Comparison of ENCODE assay signal across 11 cellular contexts in the genomic region with DNA sequence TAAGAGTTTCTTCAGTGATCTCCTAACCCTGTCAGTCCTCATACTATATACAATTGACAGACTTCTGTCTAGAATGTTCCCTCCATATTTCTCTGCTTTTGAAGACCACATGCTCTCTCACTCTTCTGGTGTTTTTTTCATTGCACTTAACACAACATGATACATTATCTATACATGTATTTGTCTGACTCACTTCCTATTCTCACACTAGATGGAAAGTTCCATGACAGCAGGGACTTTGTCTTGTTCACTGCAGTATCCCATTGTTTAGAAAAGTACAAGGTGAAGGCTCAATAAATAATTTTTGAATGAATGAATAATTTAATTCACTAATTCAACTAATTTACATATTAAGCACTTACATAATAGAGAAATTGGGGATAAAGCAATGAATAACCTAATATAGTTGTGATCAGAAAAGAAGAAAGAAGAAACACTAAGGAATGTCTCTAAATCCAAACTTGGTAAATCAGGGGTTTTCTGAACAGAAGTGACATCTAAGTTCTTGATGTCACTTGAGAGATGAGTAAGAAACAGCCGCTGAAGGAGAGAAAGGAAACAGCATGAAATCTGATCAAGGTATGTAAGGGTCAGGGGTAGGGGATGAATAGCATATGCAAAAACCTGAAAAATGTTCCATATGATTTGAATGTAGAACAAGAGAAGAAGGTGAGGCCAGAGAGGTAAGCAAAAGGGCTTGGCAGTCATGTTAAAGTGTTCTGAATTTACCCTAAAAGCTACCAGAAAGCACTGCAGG. TPM values are rescaled to one million over a fixed set of nuclear protein-coding genes. Genes with fewer than 3 reads are reported as not detected.
DNase-seq lines count a peak whose midpoint lies in the region; ATAC-seq and TF ChIP-seq lines count a peak whose summit lies in the region.
"Had no signal": no experiment of that assay in that cellular context is flagged by ENCODE, and none has a peak within 500 bp of the region (broad histone marks: within the 10 kb centered on the region; RNA-seq: fewer than 3 reads in every experiment).

No MANE protein-coding gene starts in this region.

- DNase-seq in GM13976 (ENCODE audit: low spot score) (peak; percentile 32), cardiac fibroblast (ENCODE audit: low read depth in 2 of 2) (peak; percentile 20 to 43), NCI-H2081 treated with DMSO at 0.1 percent for 48 hours (lab: John Stamatoyannopoulos, UW) (no peak), pons (ENCODE audit: low spot score) (no peak), Right ventricle myocardium inferior (ENCODE audit: missing footprints) (no peak)
- DNase-seq: COR-L47, NCI-H345 had no signal

- intact Hi-C loops in Right ventricle myocardium inferior (cut with DNase I), result no loop called here

- peak; percentile 68 for ATAC-seq in GM19372 (IDR thresholded peaks at IDR 0.05; ENCODE audit: low read depth, unreplicated experiment)
- peak; percentile 59 for ATAC-seq in HG03039 (IDR thresholded peaks at IDR 0.05; ENCODE audit: unreplicated experiment)
- ATAC-seq in HG03521 (IDR thresholded peaks at IDR 0.05; ENCODE audit: unreplicated experiment), result no peak
- no peak for ATAC-seq in Right ventricle myocardium inferior

- no peak for TF ChIP-seq CTCF in GM13976 (IDR thresholded peaks at IDR 0.05; ENCODE audit: borderline replicate concordance, control extremely low read depth, extremely low read depth, insufficient read depth, missing control alignments)
- no peak for TF ChIP-seq CTCF in cardiac fibroblast (IDR thresholded peaks at IDR 0.05; ENCODE audit: low read depth, low read length)

- in situ Hi-C loops in GM13976 (cut with MboI; ENCODE audit: low sequenced_read_pairs, unreplicated experiment), result no loop called here

- H3K4me3 ChIP-seq in cardiac fibroblast (replicated peaks in 1 of 2; ENCODE audit: low read depth in 2 of 2, low read length in 2 of 2), result no peak overlapping the region
- H3K4me3 ChIP-seq: SK-N-MC had no signal

RNA-seq across cellular contexts. Expression of gene MBD2, which starts 42.4 kb away (rescaled TPM):
- 45.1 TPM for total RNA-seq in Right ventricle myocardium inferior

Comparison
In these comparisons a context has a peak if more than half of its experiments do, and no peak if none do; other contexts are left out.
1. DNase-seq: peak in GM13976 (single experiment) and cardiac fibroblast (2 of 2); none in NCI-H2081 treated with DMSO at 0.1 percent for 48 hours (single experiment), pons (single experiment) and Right ventricle myocardium inferior (single experiment).
2. ATAC-seq: peak in GM19372 (single experiment) and HG03039 (single experiment); none in HG03521 (single experiment) and Right ventricle myocardium inferior (single experiment).